In genomic region chr3:4332574-4332973, GRCh38 we compare ENCODE assay signal across 2 cellular contexts.
TF ChIP-seq lines count a peak whose summit lies in the region.

No MANE protein-coding gene starts in this region.

TF ChIP-seq in H1, 55 proteins besides CTCF, POLR2A, EP300 and RAD21:
- TF ChIP-seq SRF (IDR thresholded peaks at IDR 0.05; ENCODE audit: low read depth, low read length), result no peak
- no peak for TF ChIP-seq CEBPB (IDR thresholded peaks at IDR 0.05; ENCODE audit: low read depth, low read length)
- TF ChIP-seq EZH2 (IDR thresholded peaks at IDR 0.05; ENCODE audit: low read depth, low read length, severe bottlenecking), result no peak
- no peak for TF ChIP-seq TAF1 (IDR thresholded peaks at IDR 0.05; ENCODE audit: low read depth, low read length)
- TF ChIP-seq CBX8 (IDR thresholded peaks at IDR 0.05; ENCODE audit: borderline replicate concordance, low read depth, low read length), result no peak
- TF ChIP-seq POU5F1 (IDR thresholded peaks at IDR 0.05; ENCODE audit: low read depth, low read length), result no peak
- TF ChIP-seq MAX (IDR thresholded peaks at IDR 0.05), result no peak
- no peak for TF ChIP-seq TEAD4 (IDR thresholded peaks at IDR 0.05; ENCODE audit: low read depth, low read length)
- no peak for TF ChIP-seq SAP30 (IDR thresholded peaks at IDR 0.05; ENCODE audit: insufficient read depth, insufficient replicate concordance, low read length)
- no peak for TF ChIP-seq FOSL1 (IDR thresholded peaks at IDR 0.05; ENCODE audit: insufficient read depth, low read depth, low read length)
- TF ChIP-seq E2F6 (IDR thresholded peaks at IDR 0.05), result no peak
- TF ChIP-seq SIRT6 (IDR thresholded peaks at IDR 0.05; ENCODE audit: low read length), result no peak
- no peak for TF ChIP-seq SP4 (IDR thresholded peaks at IDR 0.05; ENCODE audit: low read length)
- TF ChIP-seq HDAC6 (IDR thresholded peaks at IDR 0.05; ENCODE audit: low read depth, low read length), result no peak
- no peak for TF ChIP-seq CREB1 (IDR thresholded peaks at IDR 0.05)
- no peak for TF ChIP-seq TAF7 (optimal IDR thresholded peaks at IDR 0.05; ENCODE audit: borderline replicate concordance, low read depth, low read length)
- TF ChIP-seq CTBP2 (IDR thresholded peaks at IDR 0.05; ENCODE audit: borderline replicate concordance, insufficient read depth, insufficient read length, low read length), result no peak
- TF ChIP-seq BACH1 (IDR thresholded peaks at IDR 0.05; ENCODE audit: low read length), result no peak

TF ChIP-seq in HepG2, 621 proteins besides CTCF, POLR2A, EP300 and RAD21:
- TF ChIP-seq ZNF792 (CRISPR knock-in tag; IDR thresholded peaks at IDR 0.05), result 0 out of 2 replicates have a peak, but pooled peaks have one; percentile 10
- TF ChIP-seq ZNF275 (CRISPR knock-in tag; IDR thresholded peaks at IDR 0.05; ENCODE audit: borderline replicate concordance), result no peak
